24 cellular contexts compared by ENCODE assay signal in genomic region chr20:25207960-25208534, GRCh38. TPM values are rescaled to one million over a fixed set of nuclear protein-coding genes. Genes with fewer than 3 reads are reported as not detected.
A peak's percentile ranks its signal among the peaks of the same experiment; 100 is the strongest.
DNase-seq lines count a peak whose midpoint lies in the region; ATAC-seq and TF ChIP-seq lines count a peak whose summit lies in the region.
"Had no signal": no experiment of that assay in that cellular context is flagged by ENCODE, and none has a peak within 500 bp of the region (broad histone marks: within the 10 kb centered on the region; RNA-seq: fewer than 3 reads in every experiment).

No MANE protein-coding gene starts in this region.

- WGBS in mesenchymal stem cell, result 92% methylated on average over 8 of the region's 9 CpGs
- WGBS in stomach, 5 donors, result 75 to 83% (median 78%) methylated on average over 9 of the region's 9 CpGs

- no peak overlapping the region for H3K23ac ChIP-seq in mesenchymal stem cell (ENCODE audit: low read length in 2 of 2)

- H3K27me3 ChIP-seq in mesenchymal stem cell (ENCODE audit: control insufficient read depth in 1 of 2, insufficient read depth in 1 of 2, low read length in 2 of 2), result no peaks in the 10 kb centered on the region
- H3K27me3 ChIP-seq in stomach, result no peaks in the 10 kb centered on the region
- H3K27me3 ChIP-seq: BE2C had no signal

- no peak overlapping the region for H3K4me2 ChIP-seq in mesenchymal stem cell (ENCODE audit: low read length, poor library complexity, severe bottlenecking)
- H3K4me2 ChIP-seq: GM23338, SK-N-SH had no signal

- H4K91ac ChIP-seq in mesenchymal stem cell (ENCODE audit: low read length), result no peak overlapping the region

- no peak overlapping the region for H2BK120ac ChIP-seq in mesenchymal stem cell (ENCODE audit: low read depth, low read length)

- DNase-seq in activated CD4-positive, alpha-beta memory T cell treated with anti-CD3 and anti-CD28 coated beads, Interleukin-2, amount 10 ng/mL, durations not matched to agents 7 days and 5 days, result peak; percentile 12
- DNase-seq in activated CD4-positive, alpha-beta memory T cell treated with anti-CD3 and anti-CD28 coated beads for 36 hours, result no peak
- DNase-seq in RWPE1 (ENCODE audit: low spot score) (no peak), mesenchymal stem cell (no peak), stomach (peak; percentile 16), COLO668 (lab: John Stamatoyannopoulos, UW; ENCODE audit: unreplicated experiment) (no peak), caudate nucleus (lab: John Stamatoyannopoulos, UW) (no peak)
- DNase-seq: 8988T; BE2C; Caco-2; CD4-positive, CD25-positive, alpha-beta regulatory T cell; EL; HCEC 1CT; NCI-H1092 treated with DMSO at 0.1 percent for 48 hours; NCI-H146; NCI-H2029 treated with DMSO at 0.1 percent for 48 hours; NCI-H2171; NCI-H446 treated with DMSO at 0.1 percent for 48 hours; SHP77 treated with DMSO at 0.1 percent for 48 hours had no signal

- H2AFZ ChIP-seq in mesenchymal stem cell (ENCODE audit: low read depth, low read length), result no peak overlapping the region
- H2AFZ ChIP-seq: GM23338 had no signal

- TF ChIP-seq POLR2A in stomach (IDR thresholded peaks at IDR 0.05), result no peak

- no peak for ATAC-seq in HG03196 (IDR thresholded peaks at IDR 0.05; ENCODE audit: unreplicated experiment)
- ATAC-seq: GM12878, GM23338, K562 had no signal

- CTCF ChIA-PET in activated CD4-positive, alpha-beta memory T cell treated with anti-CD3 and anti-CD28 coated beads, Interleukin-2, amount 10 ng/mL, durations not matched to agents 7 days and 5 days (lab: Charles Lee), result no interaction called here
- CTCF ChIA-PET in activated CD4-positive, alpha-beta memory T cell treated with anti-CD3 and anti-CD28 coated beads for 36 hours (lab: Charles Lee), result no interaction called here
- CTCF ChIA-PET in RWPE1 (lab: Yijun Ruan, JAX), result no interaction called here

- no peaks in the 10 kb centered on the region for H3K9me3 Mint-ChIP-seq in activated CD4-positive, alpha-beta memory T cell treated with anti-CD3 and anti-CD28 coated beads, Interleukin-2, amount 10 ng/mL, durations not matched to agents 7 days and 5 days
- H3K9me3 Mint-ChIP-seq in activated CD4-positive, alpha-beta memory T cell treated with anti-CD3 and anti-CD28 coated beads for 36 hours, result no peaks in the 10 kb centered on the region
- H3K9me3 Mint-ChIP-seq: GM23338 had no signal

- H3K4me3 ChIP-seq in mesenchymal stem cell (ENCODE audit: insufficient read depth in 1 of 2, low read depth in 1 of 2, low read length in 2 of 2), result no peak overlapping the region
- H3K4me3 ChIP-seq in stomach, result no peak overlapping the region
- H3K4me3 ChIP-seq: GM12878, GM23338, K562 had no signal

- no peak overlapping the region for H2BK12ac ChIP-seq in mesenchymal stem cell (ENCODE audit: low read length in 2 of 2)

- peaks cover 32% of the 10 kb centered on the region for H3K79me1 ChIP-seq in mesenchymal stem cell (replicated peaks; ENCODE audit: low read length, poor library complexity, severe bottlenecking)

- peak overlapping the region; percentile 23 for H2AK5ac ChIP-seq in mesenchymal stem cell (ENCODE audit: low read length, severe bottlenecking)

- POLR2A ChIA-PET in activated CD4-positive, alpha-beta memory T cell treated with anti-CD3 and anti-CD28 coated beads, Interleukin-2, amount 10 ng/mL, durations not matched to agents 7 days and 5 days (lab: Charles Lee), result no interaction called here
- POLR2A ChIA-PET in activated CD4-positive, alpha-beta memory T cell treated with anti-CD3 and anti-CD28 coated beads for 36 hours (lab: Charles Lee), result no interaction called here
- POLR2A ChIA-PET in RWPE1 (lab: Yijun Ruan, JAX; ENCODE audit: low non-redundant PET), result no interaction called here

- no peaks in the 10 kb centered on the region for H3K9me3 ChIP-seq in mesenchymal stem cell (ENCODE audit: control insufficient read depth, low read length)
- no peaks in the 10 kb centered on the region for H3K9me3 ChIP-seq in stomach
- H3K9me3 ChIP-seq: BE2C, Caco-2, SK-N-SH had no signal

- H3K36me3 Mint-ChIP-seq in activated CD4-positive, alpha-beta memory T cell treated with anti-CD3 and anti-CD28 coated beads, Interleukin-2, amount 10 ng/mL, durations not matched to agents 7 days and 5 days (ENCODE audit: low read depth), result peaks cover 14% of the 10 kb centered on the region
- H3K36me3 Mint-ChIP-seq in activated CD4-positive, alpha-beta memory T cell treated with anti-CD3 and anti-CD28 coated beads for 36 hours, result peaks cover 2% of the 10 kb centered on the region

- no peak overlapping the region for H3K9ac ChIP-seq in mesenchymal stem cell (ENCODE audit: low read length)
- H3K9ac ChIP-seq: SK-N-SH had no signal

- no peak overlapping the region for H2BK5ac ChIP-seq in mesenchymal stem cell (ENCODE audit: low read depth, low read length, poor library complexity, severe bottlenecking)

- no peak overlapping the region for H2BK15ac ChIP-seq in mesenchymal stem cell (ENCODE audit: low read depth, poor library complexity, severe bottlenecking)

- intact Hi-C loops in activated CD4-positive, alpha-beta memory T cell treated with anti-CD3 and anti-CD28 coated beads for 36 hours (cut with micrococcal nuclease), result no loop called here
- intact Hi-C loops in stomach (cut with DNase I; ENCODE audit: low total_unique reads), result no loop called here

- H3K27me3 Mint-ChIP-seq in activated CD4-positive, alpha-beta memory T cell treated with anti-CD3 and anti-CD28 coated beads, Interleukin-2, amount 10 ng/mL, durations not matched to agents 7 days and 5 days, result no peaks in the 10 kb centered on the region
- no peaks in the 10 kb centered on the region for H3K27me3 Mint-ChIP-seq in activated CD4-positive, alpha-beta memory T cell treated with anti-CD3 and anti-CD28 coated beads for 36 hours
- H3K27me3 Mint-ChIP-seq: CD4-positive, CD25-positive, alpha-beta regulatory T cell had no signal

- H3K4me1 ChIP-seq in mesenchymal stem cell (ENCODE audit: control insufficient read depth, insufficient read depth, low read depth, low read length) (peaks cover 26% of the 10 kb centered on the region), stomach (peaks cover 0 to 15% (median 3%) of the 10 kb centered on the region in 4 donors)
- H3K4me1 ChIP-seq: BE2C, Caco-2 had no signal

- H3K14ac ChIP-seq in mesenchymal stem cell (ENCODE audit: low read length in 2 of 2), result no peak overlapping the region

- H3K4me3 Mint-ChIP-seq in activated CD4-positive, alpha-beta memory T cell treated with anti-CD3 and anti-CD28 coated beads, Interleukin-2, amount 10 ng/mL, durations not matched to agents 7 days and 5 days, result no peak overlapping the region
- H3K4me3 Mint-ChIP-seq in activated CD4-positive, alpha-beta memory T cell treated with anti-CD3 and anti-CD28 coated beads for 36 hours, result no peak overlapping the region
- H3K4me3 Mint-ChIP-seq: GM23338 had no signal

- TF ChIP-seq CTCF in RWPE1 (conservative IDR thresholded peaks at IDR 0.05; ENCODE audit: low read depth), result no peak
- no peak for TF ChIP-seq CTCF in stomach (IDR thresholded peaks at IDR 0.05)

- H3K4ac ChIP-seq in mesenchymal stem cell (ENCODE audit: low read depth in 1 of 2, low read length in 2 of 2), result no peak overlapping the region

- H3K27ac Mint-ChIP-seq in activated CD4-positive, alpha-beta memory T cell treated with anti-CD3 and anti-CD28 coated beads, Interleukin-2, amount 10 ng/mL, durations not matched to agents 7 days and 5 days, result no peak overlapping the region
- no peak overlapping the region for H3K27ac Mint-ChIP-seq in activated CD4-positive, alpha-beta memory T cell treated with anti-CD3 and anti-CD28 coated beads for 36 hours
- H3K27ac Mint-ChIP-seq: CD4-positive, CD25-positive, alpha-beta regulatory T cell; GM23338 had no signal

- H4K8ac ChIP-seq in mesenchymal stem cell (ENCODE audit: low read length), result no peak overlapping the region

- no peak for TF ChIP-seq EP300 in stomach (IDR thresholded peaks at IDR 0.05)

- H3K27ac ChIP-seq in RWPE1 (peak overlapping the region; percentile 14), mesenchymal stem cell (ENCODE audit: low read length, poor library complexity, severe bottlenecking) (peak overlapping the region; percentile 17), stomach (no peak overlapping the region), caudate nucleus (ENCODE audit: low read depth, low read length) (no peak overlapping the region)

- H3K18ac ChIP-seq in mesenchymal stem cell (ENCODE audit: low read depth in 1 of 2, low read length in 2 of 2), result no peak overlapping the region

- no peaks in the 10 kb centered on the region for H3K4me1 Mint-ChIP-seq in activated CD4-positive, alpha-beta memory T cell treated with anti-CD3 and anti-CD28 coated beads, Interleukin-2, amount 10 ng/mL, durations not matched to agents 7 days and 5 days
- peaks cover 16% of the 10 kb centered on the region for H3K4me1 Mint-ChIP-seq in activated CD4-positive, alpha-beta memory T cell treated with anti-CD3 and anti-CD28 coated beads for 36 hours (ENCODE audit: low read depth)

- H3K36me3 ChIP-seq in mesenchymal stem cell (ENCODE audit: control insufficient read depth in 1 of 2, insufficient read depth in 2 of 2, low read depth in 1 of 2, low read length in 2 of 2) (peaks cover 29 to 47% of the 10 kb centered on the region in 2 experiments), stomach (peaks cover 30 to 60% (median 51%) of the 10 kb centered on the region in 4 donors)

RNA-seq across cellular contexts. Expression of gene ENTPD6, which starts 12.5 kb away (rescaled TPM):
- 10 to 100 TPM; 47.7 to 48.2 TPM for total RNA-seq in activated CD4-positive, alpha-beta memory T cell treated with anti-CD3 and anti-CD28 coated beads, Interleukin-2, amount 10 ng/mL, durations not matched to agents 7 days and 5 days
- 10 to 100 TPM; 48.5 to 51.0 TPM for total RNA-seq in activated CD4-positive, alpha-beta memory T cell treated with anti-CD3 and anti-CD28 coated beads for 36 hours
- 29.8 TPM for polyA plus RNA-seq in mesenchymal stem cell (2013, experiment 1 of 2)
- 27.3 TPM for polyA plus RNA-seq in mesenchymal stem cell (2013, experiment 2 of 2)
- total RNA-seq in stomach, result 100 to 1,000 TPM in 3 of 5 donors, 10 to 100 TPM in 2; 44.2 to 110 (median 104) TPM
- 10 to 100 TPM; 38.5 to 56.6 (median 40.7) TPM for polyA plus RNA-seq in stomach

RNA-seq across cellular contexts. Expression of gene PYGB, which starts 39.8 kb away (rescaled TPM):
- 10 to 100 TPM; 28.4 to 29.8 TPM for total RNA-seq in activated CD4-positive, alpha-beta memory T cell treated with anti-CD3 and anti-CD28 coated beads, Interleukin-2, amount 10 ng/mL, durations not matched to agents 7 days and 5 days
- total RNA-seq in activated CD4-positive, alpha-beta memory T cell treated with anti-CD3 and anti-CD28 coated beads for 36 hours, result 10 to 100 TPM; 23.4 to 24.0 TPM
- 50.3 TPM for polyA plus RNA-seq in mesenchymal stem cell (2013, experiment 1 of 2)
- polyA plus RNA-seq in mesenchymal stem cell (2013, experiment 2 of 2), result 48.3 TPM
- total RNA-seq in stomach, result 100 to 1,000 TPM in 2 of 5 donors, 10 to 100 TPM in 3; 34.4 to 116 (median 78.8) TPM
- polyA plus RNA-seq in stomach, result 10 to 100 TPM; 23.1 to 34.0 (median 28.8) TPM

Comparison
In these comparisons a context has a peak if more than half of its experiments do, and no peak if none do; other contexts are left out.
1. DNase-seq: peak in activated CD4-positive, alpha-beta memory T cell treated with anti-CD3 and anti-CD28 coated beads, Interleukin-2, amount 10 ng/mL, durations not matched to agents 7 days and 5 days (single experiment) and stomach (single experiment); none in activated CD4-positive, alpha-beta memory T cell treated with anti-CD3 and anti-CD28 coated beads for 36 hours (single experiment), RWPE1 (single experiment), mesenchymal stem cell (single experiment), COLO668 (single experiment) and caudate nucleus (0 of 61).
2. H3K27ac ChIP-seq: peak in RWPE1 (single experiment) and mesenchymal stem cell (single experiment); none in stomach (0 of 5) and caudate nucleus (single experiment).